ENCODE assay signal across 12 cellular contexts in genomic region chr18:3495691-3496090, GRCh38.
"Had no signal": no experiment of that assay in that cellular context is flagged by ENCODE, and none has a peak within 500 bp of the region (broad histone marks: within the 10 kb centered on the region; RNA-seq: fewer than 3 reads in every experiment).

No MANE protein-coding gene starts in this region.

- H3K4me3 ChIP-seq: left lung, upper lobe of left lung had no signal

- H3K27ac ChIP-seq: epithelial cell of prostate, left lung, upper lobe of left lung had no signal

- ATAC-seq: activated naive CD4-positive, alpha-beta T cell treated with anti-CD3 and anti-CD28 coated beads, Interleukin-2, amount 50 U/mL, for 72 hours; left lung; natural killer cell treated with Interleukin-12 subunit alpha and Interleukin-12 subunit beta and Interleukin-15 and Interleukin-18, amount 100 ng/mL, for 72 hours; stimulated activated naive CD8-positive, alpha-beta T cell treated with anti-CD3 and anti-CD28 coated beads, Interleukin-15, Interleukin-2, amounts not matched to agents 100 U/mL and 50 U/mL, for 24 hours had no signal

- H3K9me3 ChIP-seq: left lung, upper lobe of left lung had no signal

- H3K36me3 ChIP-seq: left lung, upper lobe of left lung had no signal

- DNase-seq: activated CD4-positive, alpha-beta T cell treated with anti-CD3 and anti-CD28 coated beads, Interleukin-2, amount 10 ng/mL, durations not matched to agents 24 days and 14 days; activated T-cell treated with anti-CD3 and anti-CD28 coated beads, Interleukin-2, amount 50 U/mL, for 1 hour; aorta; foreskin fibroblast; left lung; retina; stimulated activated CD4-positive, alpha-beta T cell treated with anti-CD3 and anti-CD28 coated beads, Interleukin-4, amount 100 ng/mL, for 1 hour; stimulated activated naive CD8-positive, alpha-beta T cell treated with anti-CD3 and anti-CD28 coated beads, Interleukin-15, Interleukin-2, amounts not matched to agents 100 U/mL and 50 U/mL, for 24 hours; upper lobe of left lung had no signal
